Comparison of ENCODE assay signal across 10 cellular contexts in genomic region chr10:73759512-73760115, GRCh38. TPM values are rescaled to one million over a fixed set of nuclear protein-coding genes. Genes with fewer than 3 reads are reported as not detected.
DNase-seq lines count a peak whose midpoint lies in the region; ATAC-seq and TF ChIP-seq lines count a peak whose summit lies in the region.
"Had no signal": no experiment of that assay in that cellular context is flagged by ENCODE, and none has a peak within 500 bp of the region (broad histone marks: within the 10 kb centered on the region; RNA-seq: fewer than 3 reads in every experiment).

No MANE protein-coding gene starts in this region.

- DNase-seq in DMS53 treated with DMSO at 0.1 percent for 48 hours (lab: John Stamatoyannopoulos, UW; ENCODE audit: unreplicated experiment) (peak; percentile 92), MM.1S (peak; percentile 93), left lung (peak; percentile 69 to 85), NCI-H1092 treated with DMSO at 0.1 percent for 48 hours (lab: John Stamatoyannopoulos, UW) (no peak), NOMO-1 treated with dmso at 0.1 percent for 144 hours (lab: John Stamatoyannopoulos, UW; ENCODE audit: unreplicated experiment) (no peak), amygdala (lab: John Stamatoyannopoulos, UW) (no peak), HCEC 1CT (no peak)
- peak; percentile 67 for DNase-seq in activated CD4-positive, alpha-beta memory T cell treated with anti-CD3 and anti-CD28 coated beads for 36 hours
- DNase-seq: uterus had no signal

- ATAC-seq in left lung, result peak; percentile 97

- H3F3A ChIP-seq in MM.1S (ENCODE audit: insufficient read depth, low read length), result peaks cover 18% of the 10 kb centered on the region

- POLR2A ChIA-PET in activated CD4-positive, alpha-beta memory T cell treated with anti-CD3 and anti-CD28 coated beads for 36 hours (lab: Charles Lee), result interaction anchor here (0.8 to 3.0 kb wide), 7 partner anchors 13 to 233 kb away, joined by 3 to 15 read pairs (median 4); partner anchors contain the start of genes CHCHD1 and SEC24C

- H3K27me3 Mint-ChIP-seq in activated CD4-positive, alpha-beta memory T cell treated with anti-CD3 and anti-CD28 coated beads for 36 hours, result no peaks in the 10 kb centered on the region

- no peaks in the 10 kb centered on the region for H3K9me2 ChIP-seq in MM.1S (replicated peaks; ENCODE audit: insufficient read depth, low read length)

- CTCF ChIA-PET in activated CD4-positive, alpha-beta memory T cell treated with anti-CD3 and anti-CD28 coated beads for 36 hours (lab: Charles Lee), result interaction anchor here (2.4 kb wide), 1 partner anchor 10 kb away, joined by 15 read pairs; no protein-coding TSS in a partner anchor

- H3K36me3 ChIP-seq in MM.1S (replicated peaks; ENCODE audit: insufficient read depth, low read length), result peaks cover 12% of the 10 kb centered on the region
- peaks cover 4 to 82% of the 10 kb centered on the region in 2 donors for H3K36me3 ChIP-seq in left lung
- H3K36me3 ChIP-seq: uterus had no signal

- no peak overlapping the region for H3K9ac ChIP-seq in MM.1S (ENCODE audit: low read length)

- H3K4me1 ChIP-seq in MM.1S (ENCODE audit: low read length), result peaks cover 21% of the 10 kb centered on the region
- peaks cover 0 to 7% of the 10 kb centered on the region in 2 donors for H3K4me1 ChIP-seq in left lung
- H3K4me1 ChIP-seq: uterus had no signal

- peaks cover 46% of the 10 kb centered on the region for H3K36me3 Mint-ChIP-seq in activated CD4-positive, alpha-beta memory T cell treated with anti-CD3 and anti-CD28 coated beads for 36 hours

- H3K4me3 Mint-ChIP-seq in activated CD4-positive, alpha-beta memory T cell treated with anti-CD3 and anti-CD28 coated beads for 36 hours, result no peak overlapping the region

- no peaks in the 10 kb centered on the region for H3K9me3 ChIP-seq in MM.1S (replicated peaks; ENCODE audit: insufficient read depth, low read length)
- no peaks in the 10 kb centered on the region for H3K9me3 ChIP-seq in left lung
- H3K9me3 ChIP-seq: uterus had no signal

- peak overlapping the region; percentile 82 for H3K27ac Mint-ChIP-seq in activated CD4-positive, alpha-beta memory T cell treated with anti-CD3 and anti-CD28 coated beads for 36 hours

- H3K27ac ChIP-seq in MM.1S (ENCODE audit: low read length), result peak overlapping the region; percentile 70; the same call in 1 of the 2 replicates
- H3K27ac ChIP-seq in left lung, result peak overlapping the region; percentile 69 to 78
- H3K27ac ChIP-seq: uterus had no signal

- no peaks in the 10 kb centered on the region for H4K20me1 ChIP-seq in MM.1S (ENCODE audit: insufficient read depth, low read length)

- TF ChIP-seq CTCF in MM.1S (IDR thresholded peaks at IDR 0.05; ENCODE audit: low read length) (no peak), left lung (IDR thresholded peaks at IDR 0.05) (no peak)

- no peaks in the 10 kb centered on the region for H3K9me3 Mint-ChIP-seq in activated CD4-positive, alpha-beta memory T cell treated with anti-CD3 and anti-CD28 coated beads for 36 hours

- H3K79me2 ChIP-seq in MM.1S (ENCODE audit: low read length), result peaks cover 57% of the 10 kb centered on the region

- intact Hi-C loops in activated CD4-positive, alpha-beta memory T cell treated with anti-CD3 and anti-CD28 coated beads for 36 hours (cut with micrococcal nuclease), result loop anchor here (1.0 kb wide), 1 partner anchor 29 kb away; no protein-coding TSS in a partner anchor
- intact Hi-C loops in left lung (cut with DNase I), result no loop called here

- H3K4me3 ChIP-seq in MM.1S (ENCODE audit: low read length) (no peak overlapping the region), left lung (no peak overlapping the region)
- H3K4me3 ChIP-seq: skin epidermis, uterus had no signal

- H3K27me3 ChIP-seq in MM.1S (replicated peaks; ENCODE audit: insufficient read depth, low read length), result no peaks in the 10 kb centered on the region
- no peaks in the 10 kb centered on the region for H3K27me3 ChIP-seq in left lung
- H3K27me3 ChIP-seq: uterus had no signal

- H2AFZ ChIP-seq in MM.1S (ENCODE audit: low read length), result no peak overlapping the region

- H3K4me1 Mint-ChIP-seq in activated CD4-positive, alpha-beta memory T cell treated with anti-CD3 and anti-CD28 coated beads for 36 hours (ENCODE audit: low read depth), result peaks cover 65% of the 10 kb centered on the region

- peak overlapping the region; percentile 40; the same call in 1 of the 2 replicates for H3K4me2 ChIP-seq in MM.1S (ENCODE audit: low read depth, low read length)

RNA-seq across cellular contexts. Expression of gene SEC24C, which starts 15.4 kb away (rescaled TPM):
- total RNA-seq in activated CD4-positive, alpha-beta memory T cell treated with anti-CD3 and anti-CD28 coated beads for 36 hours, result 10 to 100 TPM; 88.3 to 90.7 TPM
- total RNA-seq in left lung, result 10 to 100 TPM; 86.6 to 88.1 TPM

RNA-seq across cellular contexts. Expression of gene CHCHD1, which starts 22.2 kb away (rescaled TPM):
- 10 to 100 TPM; 35.3 to 37.6 TPM for total RNA-seq in activated CD4-positive, alpha-beta memory T cell treated with anti-CD3 and anti-CD28 coated beads for 36 hours
- total RNA-seq in left lung, result 10 to 100 TPM; 24.8 to 27.5 TPM

RNA-seq across cellular contexts. Expression of gene ZSWIM8, which starts 25.8 kb away (rescaled TPM):
- 10 to 100 TPM; 45.1 to 46.2 TPM for total RNA-seq in activated CD4-positive, alpha-beta memory T cell treated with anti-CD3 and anti-CD28 coated beads for 36 hours
- total RNA-seq in left lung, result 100 to 1,000 TPM; 103 to 112 TPM

RNA-seq across cellular contexts. Expression of gene NDST2, which starts 51.8 kb away (rescaled TPM):
- total RNA-seq in activated CD4-positive, alpha-beta memory T cell treated with anti-CD3 and anti-CD28 coated beads for 36 hours, result 10 to 100 TPM; 57.5 to 62.1 TPM
- total RNA-seq in left lung, result 10 to 100 TPM; 24.1 to 32.2 TPM

Comparison
In these comparisons a context has a peak if more than half of its experiments do, and no peak if none do; other contexts are left out.
1. DNase-seq: peak in DMS53 treated with DMSO at 0.1 percent for 48 hours (single experiment), MM.1S (single experiment), activated CD4-positive, alpha-beta memory T cell treated with anti-CD3 and anti-CD28 coated beads for 36 hours (single experiment) and left lung (2 of 2); none in NCI-H1092 treated with DMSO at 0.1 percent for 48 hours (single experiment), NOMO-1 treated with dmso at 0.1 percent for 144 hours (single experiment), amygdala (0 of 56) and HCEC 1CT (single experiment).